In the genomic region with DNA sequence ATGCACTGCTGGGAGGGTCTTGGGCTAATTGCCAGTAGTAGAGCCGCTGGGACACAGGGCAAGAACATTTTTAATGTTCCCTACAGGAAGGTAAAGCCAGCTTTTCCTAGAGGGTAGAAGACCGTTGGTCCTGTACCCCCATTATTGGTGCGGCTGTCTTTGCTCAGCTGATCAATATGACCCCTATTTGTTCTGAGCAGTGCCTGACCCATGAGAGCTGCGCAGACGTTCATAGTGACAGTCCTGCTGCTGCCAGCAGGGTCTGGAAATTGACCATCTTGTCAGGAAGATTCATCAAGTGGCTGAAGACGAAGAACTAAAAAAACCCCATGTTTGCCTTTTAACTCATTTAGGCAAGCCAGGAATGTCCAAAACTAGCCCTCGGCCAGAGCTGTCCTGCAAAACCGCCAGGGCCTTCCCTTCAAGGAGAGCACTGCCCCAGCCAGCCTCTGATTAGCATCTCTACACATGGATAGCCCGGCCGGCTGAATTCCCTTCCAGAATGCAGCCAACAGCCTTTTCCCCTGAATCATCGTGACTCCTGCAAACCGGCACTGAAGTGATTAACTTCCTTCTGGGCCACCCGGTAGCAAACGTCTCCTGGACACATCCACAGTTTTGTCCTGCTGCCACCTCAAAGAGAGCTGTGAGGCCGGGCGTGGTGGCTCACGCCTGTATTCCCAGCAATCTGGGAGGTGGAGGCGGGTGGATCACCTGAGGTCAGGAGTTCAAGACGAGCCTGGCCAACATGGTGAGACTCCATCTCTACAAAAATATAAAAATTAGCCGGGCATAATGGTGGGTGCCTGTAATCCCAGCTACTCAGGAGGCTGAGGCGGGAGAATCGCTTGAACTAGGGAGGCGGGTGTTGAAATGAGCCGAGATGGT, we compare ENCODE assay signal across 1 cellular context.
TF ChIP-seq lines count a peak whose summit lies in the region.

No MANE protein-coding gene starts in this region.

TF ChIP-seq in SK-N-SH, 30 proteins besides CTCF, POLR2A, EP300 and RAD21 (continued from another document):
- TF ChIP-seq, protein P1, sequence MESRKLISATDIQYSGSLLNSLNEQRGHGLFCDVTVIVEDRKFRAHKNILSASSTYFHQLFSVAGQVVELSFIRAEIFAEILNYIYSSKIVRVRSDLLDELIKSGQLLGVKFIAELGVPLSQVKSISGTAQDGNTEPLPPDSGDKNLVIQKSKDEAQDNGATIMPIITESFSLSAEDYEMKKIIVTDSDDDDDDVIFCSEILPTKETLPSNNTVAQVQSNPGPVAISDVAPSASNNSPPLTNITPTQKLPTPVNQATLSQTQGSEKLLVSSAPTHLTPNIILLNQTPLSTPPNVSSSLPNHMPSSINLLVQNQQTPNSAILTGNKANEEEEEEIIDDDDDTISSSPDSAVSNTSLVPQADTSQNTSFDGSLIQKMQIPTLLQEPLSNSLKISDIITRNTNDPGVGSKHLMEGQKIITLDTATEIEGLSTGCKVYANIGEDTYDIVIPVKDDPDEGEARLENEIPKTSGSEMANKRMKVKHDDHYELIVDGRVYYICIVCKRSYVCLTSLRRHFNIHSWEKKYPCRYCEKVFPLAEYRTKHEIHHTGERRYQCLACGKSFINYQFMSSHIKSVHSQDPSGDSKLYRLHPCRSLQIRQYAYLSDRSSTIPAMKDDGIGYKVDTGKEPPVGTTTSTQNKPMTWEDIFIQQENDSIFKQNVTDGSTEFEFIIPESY (IDR thresholded peaks at IDR 0.05; ENCODE audit: borderline replicate concordance, low read depth), result no peak
- TF ChIP-seq SIN3A (IDR thresholded peaks at IDR 0.05; ENCODE audit: borderline replicate concordance, low read depth, low read length) (peak; percentile 18; the same call in 1 of the 2 replicates), RXRA (IDR thresholded peaks at IDR 0.05; ENCODE audit: borderline replicate concordance, low read depth) (peak; percentile 56; the same call in 1 of the 2 replicates), YY1 (IDR thresholded peaks at IDR 0.05; ENCODE audit: low read depth) (no peak; the same call in 1 of the 2 replicates), TAF1 (IDR thresholded peaks at IDR 0.05; ENCODE audit: borderline replicate concordance, low read depth, low read length) (peak; percentile 39; the same call in 1 of the 2 replicates), CHD2 (IDR thresholded peaks at IDR 0.05; ENCODE audit: low read length, partially characterized antibody) (no peak), GATA2 (CRISPR knock-in tag; IDR thresholded peaks at IDR 0.05) (peak; percentile 88), EZH2phosphoT487 (IDR thresholded peaks at IDR 0.05; ENCODE audit: borderline replicate concordance, low read depth) (no peak), NRF1 (IDR thresholded peaks at IDR 0.05; ENCODE audit: low read depth, low read length) (no peak), TEAD4 (IDR thresholded peaks at IDR 0.05; ENCODE audit: borderline replicate concordance, insufficient read depth) (peak; percentile 59; the same call in 1 of the 2 replicates), FOXJ3 (CRISPR knock-in tag; IDR thresholded peaks at IDR 0.05) (no peak), ELF1 (IDR thresholded peaks at IDR 0.05) (no peak), FOXM1 (IDR thresholded peaks at IDR 0.05; ENCODE audit: low read depth) (no peak), JUND (IDR thresholded peaks at IDR 0.05) (peak; percentile 74), NFIC (IDR thresholded peaks at IDR 0.05; ENCODE audit: borderline replicate concordance) (peak; percentile 65), GABPA (IDR thresholded peaks at IDR 0.05; ENCODE audit: low read depth) (peak; percentile 71), MXI1 (IDR thresholded peaks at IDR 0.05; ENCODE audit: low read depth, low read length) (peak; percentile 87), SMC3 (IDR thresholded peaks at IDR 0.05; ENCODE audit: low read depth, low read length) (no peak; the same call in 1 of the 2 replicates), MEF2A (IDR thresholded peaks at IDR 0.05; ENCODE audit: borderline replicate concordance, low read depth) (no peak), RFX5 (IDR thresholded peaks at IDR 0.05; ENCODE audit: low read length) (no peak), TCF12 (IDR thresholded peaks at IDR 0.05) (peak; percentile 80), RCOR1 (IDR thresholded peaks at IDR 0.05; ENCODE audit: low read length) (peak; percentile 55; the same call in 1 of the 2 replicates), POLR2AphosphoS5 (IDR thresholded peaks at IDR 0.05; ENCODE audit: low read depth, low read length) (peak; percentile 78; the same call in 1 of the 2 replicates)
- TF ChIP-seq, protein P2, sequence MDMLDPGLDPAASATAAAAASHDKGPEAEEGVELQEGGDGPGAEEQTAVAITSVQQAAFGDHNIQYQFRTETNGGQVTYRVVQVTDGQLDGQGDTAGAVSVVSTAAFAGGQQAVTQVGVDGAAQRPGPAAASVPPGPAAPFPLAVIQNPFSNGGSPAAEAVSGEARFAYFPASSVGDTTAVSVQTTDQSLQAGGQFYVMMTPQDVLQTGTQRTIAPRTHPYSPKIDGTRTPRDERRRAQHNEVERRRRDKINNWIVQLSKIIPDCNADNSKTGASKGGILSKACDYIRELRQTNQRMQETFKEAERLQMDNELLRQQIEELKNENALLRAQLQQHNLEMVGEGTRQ (IDR thresholded peaks at IDR 0.05; ENCODE audit: borderline replicate concordance, low read depth, low read length), result no peak
- TF ChIP-seq, protein P3, sequence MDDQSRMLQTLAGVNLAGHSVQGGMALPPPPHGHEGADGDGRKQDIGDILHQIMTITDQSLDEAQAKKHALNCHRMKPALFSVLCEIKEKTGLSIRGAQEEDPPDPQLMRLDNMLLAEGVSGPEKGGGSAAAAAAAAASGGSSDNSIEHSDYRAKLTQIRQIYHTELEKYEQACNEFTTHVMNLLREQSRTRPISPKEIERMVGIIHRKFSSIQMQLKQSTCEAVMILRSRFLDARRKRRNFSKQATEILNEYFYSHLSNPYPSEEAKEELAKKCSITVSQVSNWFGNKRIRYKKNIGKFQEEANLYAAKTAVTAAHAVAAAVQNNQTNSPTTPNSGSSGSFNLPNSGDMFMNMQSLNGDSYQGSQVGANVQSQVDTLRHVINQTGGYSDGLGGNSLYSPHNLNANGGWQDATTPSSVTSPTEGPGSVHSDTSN (IDR thresholded peaks at IDR 0.05), result peak; percentile 62
- TF ChIP-seq, protein P4, sequence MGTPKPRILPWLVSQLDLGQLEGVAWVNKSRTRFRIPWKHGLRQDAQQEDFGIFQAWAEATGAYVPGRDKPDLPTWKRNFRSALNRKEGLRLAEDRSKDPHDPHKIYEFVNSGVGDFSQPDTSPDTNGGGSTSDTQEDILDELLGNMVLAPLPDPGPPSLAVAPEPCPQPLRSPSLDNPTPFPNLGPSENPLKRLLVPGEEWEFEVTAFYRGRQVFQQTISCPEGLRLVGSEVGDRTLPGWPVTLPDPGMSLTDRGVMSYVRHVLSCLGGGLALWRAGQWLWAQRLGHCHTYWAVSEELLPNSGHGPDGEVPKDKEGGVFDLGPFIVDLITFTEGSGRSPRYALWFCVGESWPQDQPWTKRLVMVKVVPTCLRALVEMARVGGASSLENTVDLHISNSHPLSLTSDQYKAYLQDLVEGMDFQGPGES (IDR thresholded peaks at IDR 0.05; ENCODE audit: low read depth, low read length), result no peak
- TF ChIP-seq, protein P5, sequence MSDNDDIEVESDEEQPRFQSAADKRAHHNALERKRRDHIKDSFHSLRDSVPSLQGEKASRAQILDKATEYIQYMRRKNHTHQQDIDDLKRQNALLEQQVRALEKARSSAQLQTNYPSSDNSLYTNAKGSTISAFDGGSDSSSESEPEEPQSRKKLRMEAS (IDR thresholded peaks at IDR 0.05; ENCODE audit: low read depth), result peak; percentile 92
- TF ChIP-seq, protein P6, sequence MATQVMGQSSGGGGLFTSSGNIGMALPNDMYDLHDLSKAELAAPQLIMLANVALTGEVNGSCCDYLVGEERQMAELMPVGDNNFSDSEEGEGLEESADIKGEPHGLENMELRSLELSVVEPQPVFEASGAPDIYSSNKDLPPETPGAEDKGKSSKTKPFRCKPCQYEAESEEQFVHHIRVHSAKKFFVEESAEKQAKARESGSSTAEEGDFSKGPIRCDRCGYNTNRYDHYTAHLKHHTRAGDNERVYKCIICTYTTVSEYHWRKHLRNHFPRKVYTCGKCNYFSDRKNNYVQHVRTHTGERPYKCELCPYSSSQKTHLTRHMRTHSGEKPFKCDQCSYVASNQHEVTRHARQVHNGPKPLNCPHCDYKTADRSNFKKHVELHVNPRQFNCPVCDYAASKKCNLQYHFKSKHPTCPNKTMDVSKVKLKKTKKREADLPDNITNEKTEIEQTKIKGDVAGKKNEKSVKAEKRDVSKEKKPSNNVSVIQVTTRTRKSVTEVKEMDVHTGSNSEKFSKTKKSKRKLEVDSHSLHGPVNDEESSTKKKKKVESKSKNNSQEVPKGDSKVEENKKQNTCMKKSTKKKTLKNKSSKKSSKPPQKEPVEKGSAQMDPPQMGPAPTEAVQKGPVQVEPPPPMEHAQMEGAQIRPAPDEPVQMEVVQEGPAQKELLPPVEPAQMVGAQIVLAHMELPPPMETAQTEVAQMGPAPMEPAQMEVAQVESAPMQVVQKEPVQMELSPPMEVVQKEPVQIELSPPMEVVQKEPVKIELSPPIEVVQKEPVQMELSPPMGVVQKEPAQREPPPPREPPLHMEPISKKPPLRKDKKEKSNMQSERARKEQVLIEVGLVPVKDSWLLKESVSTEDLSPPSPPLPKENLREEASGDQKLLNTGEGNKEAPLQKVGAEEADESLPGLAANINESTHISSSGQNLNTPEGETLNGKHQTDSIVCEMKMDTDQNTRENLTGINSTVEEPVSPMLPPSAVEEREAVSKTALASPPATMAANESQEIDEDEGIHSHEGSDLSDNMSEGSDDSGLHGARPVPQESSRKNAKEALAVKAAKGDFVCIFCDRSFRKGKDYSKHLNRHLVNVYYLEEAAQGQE (IDR thresholded peaks at IDR 0.05; ENCODE audit: low read depth, low read length), result no peak
- TF ChIP-seq, protein P7, sequence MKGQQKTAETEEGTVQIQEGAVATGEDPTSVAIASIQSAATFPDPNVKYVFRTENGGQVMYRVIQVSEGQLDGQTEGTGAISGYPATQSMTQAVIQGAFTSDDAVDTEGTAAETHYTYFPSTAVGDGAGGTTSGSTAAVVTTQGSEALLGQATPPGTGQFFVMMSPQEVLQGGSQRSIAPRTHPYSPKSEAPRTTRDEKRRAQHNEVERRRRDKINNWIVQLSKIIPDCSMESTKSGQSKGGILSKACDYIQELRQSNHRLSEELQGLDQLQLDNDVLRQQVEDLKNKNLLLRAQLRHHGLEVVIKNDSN (IDR thresholded peaks at IDR 0.05; ENCODE audit: borderline replicate concordance, low read depth), result no peak
